Comparison of ENCODE assay signal across 1 cellular context in the genomic region with DNA sequence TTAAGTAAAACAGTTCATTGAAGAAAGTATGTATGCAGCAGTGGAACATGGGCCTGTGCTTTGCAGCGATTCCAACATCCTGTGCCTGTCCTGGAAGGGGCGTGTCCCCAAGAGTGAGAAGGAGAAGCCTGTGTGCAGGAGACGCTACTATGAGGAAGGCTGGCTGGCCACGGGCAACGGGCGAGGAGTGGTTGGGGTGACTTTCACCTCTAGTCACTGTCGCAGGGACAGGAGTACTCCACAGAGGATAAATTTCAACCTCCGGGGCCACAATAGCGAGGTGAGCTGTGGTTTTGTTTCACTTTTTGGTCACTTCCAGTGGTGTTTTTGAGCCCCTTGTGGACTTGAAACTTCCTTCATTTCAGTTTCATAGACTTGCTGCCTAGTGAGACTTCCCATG.
TF ChIP-seq lines count a peak whose summit lies in the region.

No MANE protein-coding gene starts in this region.

TF ChIP-seq in SK-N-SH, 30 proteins besides CTCF, POLR2A, EP300 and RAD21 (continued from another document):
- TF ChIP-seq ZBTB33 (IDR thresholded peaks at IDR 0.05; ENCODE audit: borderline replicate concordance, low read depth) (no peak), SMC3 (IDR thresholded peaks at IDR 0.05; ENCODE audit: low read depth, low read length) (no peak), NRF1 (IDR thresholded peaks at IDR 0.05; ENCODE audit: low read depth, low read length) (no peak), IRF3 (IDR thresholded peaks at IDR 0.05; ENCODE audit: low read depth, low read length) (no peak), GATA2 (CRISPR knock-in tag; IDR thresholded peaks at IDR 0.05) (no peak), TEAD4 (IDR thresholded peaks at IDR 0.05; ENCODE audit: borderline replicate concordance, insufficient read depth) (no peak)
TF ChIP-seq in SK-N-SH: peak in this region for 0.
